ENCODE assay signal across 18 cellular contexts in the genomic region with DNA sequence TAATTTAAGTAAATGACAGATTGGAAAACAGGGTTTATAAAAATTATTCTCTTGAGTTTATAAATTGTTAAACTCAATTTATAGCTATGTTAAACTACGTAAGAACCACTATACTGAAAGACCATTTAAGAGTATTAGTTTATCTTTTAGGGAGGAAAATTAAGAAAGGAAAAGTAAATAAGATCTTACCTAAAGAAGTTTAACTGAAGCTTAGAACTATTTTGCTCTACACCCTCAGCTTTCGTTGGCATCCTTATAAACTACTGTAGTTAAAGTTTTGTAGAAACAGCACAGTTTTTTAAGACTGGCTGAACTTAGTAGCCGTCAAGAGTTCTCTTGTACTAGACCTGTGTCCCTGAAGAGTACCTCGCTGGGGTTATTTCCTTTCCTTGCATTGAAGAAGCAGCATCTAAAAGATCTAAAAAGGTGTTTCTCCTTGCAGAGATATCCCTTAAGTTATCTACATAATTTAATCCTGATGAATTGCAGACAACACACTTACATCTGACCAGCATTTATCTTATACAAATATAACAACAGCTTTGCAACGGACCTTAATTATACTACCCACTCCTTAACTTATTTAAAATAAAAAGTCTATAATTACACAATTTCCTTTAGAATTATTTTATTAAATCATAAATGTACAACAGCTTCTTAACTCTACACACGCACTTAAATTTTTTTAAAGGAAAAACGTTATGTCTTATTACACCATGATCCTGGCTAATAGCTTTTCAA. TPM values are rescaled to one million over a fixed set of nuclear protein-coding genes. Genes with fewer than 3 reads are reported as not detected.
A peak's percentile ranks its signal among the peaks of the same experiment; 100 is the strongest.
DNase-seq lines count a peak whose midpoint lies in the region; ATAC-seq and TF ChIP-seq lines count a peak whose summit lies in the region.
"Had no signal": no experiment of that assay in that cellular context is flagged by ENCODE, and none has a peak within 500 bp of the region (broad histone marks: within the 10 kb centered on the region; RNA-seq: fewer than 3 reads in every experiment).

No MANE protein-coding gene starts in this region.

- no peak overlapping the region for H2BK5ac ChIP-seq in mesendoderm (ENCODE audit: low read length)

- H3K36me3 Mint-ChIP-seq in CD4-positive, alpha-beta memory T cell, result peaks cover 67 to 93% of the 10 kb centered on the region in 2 donors
- H3K36me3 Mint-ChIP-seq in activated T-helper 17 cell treated with anti-CD3 and anti-CD28 coated beads, Interleukin-2, amount 50 U/mL, for 72 hours (ENCODE audit: low read depth), result peaks cover 100% of the 10 kb centered on the region
- peaks cover 24 to 75% (median 61%) of the 10 kb centered on the region in 5 donors for H3K36me3 Mint-ChIP-seq in naive thymus-derived CD4-positive, alpha-beta T cell

- peaks cover 0 to 8% (median 0%) of the 10 kb centered on the region in 8 donors for H3K9me3 Mint-ChIP-seq in CD4-positive, alpha-beta memory T cell
- H3K9me3 Mint-ChIP-seq in activated T-helper 17 cell treated with anti-CD3 and anti-CD28 coated beads, Interleukin-2, amount 50 U/mL, for 72 hours, result no peaks in the 10 kb centered on the region
- H3K9me3 Mint-ChIP-seq in naive thymus-derived CD4-positive, alpha-beta T cell, result peaks cover 0 to 5% (median 0%) of the 10 kb centered on the region in 11 donors

- H3K4me2 ChIP-seq in mesendoderm (ENCODE audit: low read length), result no peak overlapping the region

- no peaks in the 10 kb centered on the region for H3K27me3 ChIP-seq in CD4-positive, alpha-beta memory T cell (ENCODE audit: insufficient read depth, low read length)
- H3K27me3 ChIP-seq in HUES48 (ENCODE audit: control insufficient read depth, insufficient read depth, low read length) (no peaks in the 10 kb centered on the region), body of pancreas (no peaks in the 10 kb centered on the region), mesendoderm (ENCODE audit: insufficient read depth, low read length, poor library complexity) (no peaks in the 10 kb centered on the region)
- H3K27me3 ChIP-seq in naive thymus-derived CD4-positive, alpha-beta T cell (ENCODE audit: control insufficient read depth in 2 of 2, insufficient read depth in 2 of 2, low read length in 2 of 2), result no peaks in the 10 kb centered on the region
- H3K27me3 ChIP-seq: BLaER1, cardiac muscle cell, foreskin keratinocyte, left lung had no signal

- H3K4me3 ChIP-seq in CD4-positive, alpha-beta memory T cell (ENCODE audit: low read length in 2 of 2), result no peak overlapping the region
- H3K4me3 ChIP-seq in HUES48 (ENCODE audit: low read depth, low read length) (no peak overlapping the region), body of pancreas (no peak overlapping the region), mesendoderm (ENCODE audit: low read length) (no peak overlapping the region)
- no peak overlapping the region for H3K4me3 ChIP-seq in naive thymus-derived CD4-positive, alpha-beta T cell (ENCODE audit: low read length)
- H3K4me3 ChIP-seq: BLaER1, cardiac muscle cell, left lung, thoracic aorta had no signal

- POLR2A ChIA-PET in CD4-positive, alpha-beta memory T cell (lab: Charles Lee; ENCODE audit: partially characterized antibody), result interaction anchor here (1.0 to 13.1 kb wide), 13 partner anchors 8 to 100 kb away, joined by 3 to 369 read pairs (median 10); partner anchors contain the start of genes CBX3, HNRNPA2B1 and NFE2L3
- POLR2A ChIA-PET in naive thymus-derived CD4-positive, alpha-beta T cell (lab: Charles Lee), result interaction anchor here (0.6 to 13.1 kb wide), 12 partner anchors 7 to 108 kb away, joined by 3 to 289 read pairs (median 6); partner anchors contain the start of genes CBX3, HNRNPA2B1 and NFE2L3

- no peaks in the 10 kb centered on the region for H3K27me3 Mint-ChIP-seq in CD4-positive, alpha-beta memory T cell
- H3K27me3 Mint-ChIP-seq in activated T-helper 17 cell treated with anti-CD3 and anti-CD28 coated beads, Interleukin-2, amount 50 U/mL, for 72 hours, result no peaks in the 10 kb centered on the region
- no peaks in the 10 kb centered on the region for H3K27me3 Mint-ChIP-seq in naive thymus-derived CD4-positive, alpha-beta T cell

- no peaks in the 10 kb centered on the region for H3K9me3 ChIP-seq in CD4-positive, alpha-beta memory T cell (ENCODE audit: control insufficient read depth in 1 of 2, low read length in 2 of 2)
- no peaks in the 10 kb centered on the region for H3K9me3 ChIP-seq in HUES48 (ENCODE audit: control insufficient read depth, insufficient read depth, low read length)
- H3K9me3 ChIP-seq in naive thymus-derived CD4-positive, alpha-beta T cell (ENCODE audit: control insufficient read depth in 2 of 3, low read length in 3 of 3), result no peaks in the 10 kb centered on the region
- no peaks in the 10 kb centered on the region for H3K9me3 ChIP-seq in body of pancreas
- H3K9me3 ChIP-seq: BLaER1, left lung, thoracic aorta had no signal

- H3K4me3 Mint-ChIP-seq in CD4-positive, alpha-beta memory T cell, result peak overlapping the region in 1 of 8 donors; percentile 81
- peak overlapping the region; percentile 18 for H3K4me3 Mint-ChIP-seq in activated T-helper 17 cell treated with anti-CD3 and anti-CD28 coated beads, Interleukin-2, amount 50 U/mL, for 72 hours
- peak overlapping the region in 6 of 10 donors; percentile 33 to 71 (median 54) for H3K4me3 Mint-ChIP-seq in naive thymus-derived CD4-positive, alpha-beta T cell

- H3K79me2 ChIP-seq in mesendoderm (ENCODE audit: control insufficient read depth, insufficient read depth, low read length), result peaks cover 49% of the 10 kb centered on the region

- no peak for TF ChIP-seq CTCF in body of pancreas (IDR thresholded peaks at IDR 0.05)

- 67 to 70% methylated on average over 7 of the region's 7 CpGs for WGBS in body of pancreas, 2 donors
- 100% methylated on average over 2 of the region's 7 CpGs for WGBS in mesendoderm (ENCODE audit: extremely low coverage, insufficient coverage, low lambda C conversion rate)

- H3K27ac Mint-ChIP-seq in CD4-positive, alpha-beta memory T cell, result peak overlapping the region in 4 of 7 donors; percentile 37 to 99 (median 85)
- H3K27ac Mint-ChIP-seq in activated T-helper 17 cell treated with anti-CD3 and anti-CD28 coated beads, Interleukin-2, amount 50 U/mL, for 72 hours, result peak overlapping the region; percentile 89
- peak overlapping the region in 6 of 9 donors; percentile 37 to 99 (median 69) for H3K27ac Mint-ChIP-seq in naive thymus-derived CD4-positive, alpha-beta T cell

- no peak overlapping the region for H3K18ac ChIP-seq in mesendoderm (ENCODE audit: low read length)

- no peak overlapping the region for H3K27ac ChIP-seq in CD4-positive, alpha-beta memory T cell (ENCODE audit: low read depth, low read length)
- peak overlapping the region; percentile 18 for H3K27ac ChIP-seq in HUES48 (ENCODE audit: low read depth, low read length)
- no peak overlapping the region for H3K27ac ChIP-seq in naive thymus-derived CD4-positive, alpha-beta T cell (ENCODE audit: low read depth, low read length)
- no peak overlapping the region for H3K27ac ChIP-seq in body of pancreas
- H3K27ac ChIP-seq in mesendoderm (ENCODE audit: low read depth, low read length), result no peak overlapping the region
- H3K27ac ChIP-seq: BLaER1, foreskin keratinocyte, left lung, thoracic aorta had no signal

- H3K36me3 ChIP-seq in CD4-positive, alpha-beta memory T cell (ENCODE audit: insufficient read depth, low read length), result peaks cover 72% of the 10 kb centered on the region
- H3K36me3 ChIP-seq in HUES48 (ENCODE audit: control insufficient read depth, insufficient read depth, low read length) (peaks cover 83% of the 10 kb centered on the region), body of pancreas (replicated peaks in 1 of 2; ENCODE audit: insufficient read depth in 1 of 2, low read depth in 2 of 2) (peaks cover 22 to 65% of the 10 kb centered on the region in 2 donors), mesendoderm (ENCODE audit: control insufficient read depth, insufficient read depth, low read length) (peaks cover 26% of the 10 kb centered on the region)
- peaks cover 43 to 74% (median 46%) of the 10 kb centered on the region in 3 experiments for H3K36me3 ChIP-seq in naive thymus-derived CD4-positive, alpha-beta T cell (ENCODE audit: control insufficient read depth in 2 of 3, insufficient read depth in 3 of 3, low read length in 3 of 3)

- H3K9ac ChIP-seq in HUES48 (ENCODE audit: low read depth, low read length) (no peak overlapping the region), mesendoderm (ENCODE audit: low read length) (no peak overlapping the region)
- H3K9ac ChIP-seq: BLaER1 had no signal

- no peaks in the 10 kb centered on the region for H3K79me1 ChIP-seq in mesendoderm (ENCODE audit: low read length)

- intact Hi-C loops in CD4-positive, alpha-beta memory T cell (cut with micrococcal nuclease), result no loop called here
- intact Hi-C loops in naive thymus-derived CD4-positive, alpha-beta T cell (cut with micrococcal nuclease), result loop anchor here in 1 of 2 donors (2.0 kb wide), 1 partner anchor 21 kb away; no protein-coding TSS in a partner anchor
- intact Hi-C loops in body of pancreas (cut with DNase I), result no loop called here

- peaks cover 94% of the 10 kb centered on the region for H3K4me1 ChIP-seq in CD4-positive, alpha-beta memory T cell (ENCODE audit: insufficient read depth, low read length)
- H3K4me1 ChIP-seq in HUES48 (ENCODE audit: control insufficient read depth, insufficient read depth, low read length) (peaks cover 8% of the 10 kb centered on the region; the same call in 1 of the 2 replicates), body of pancreas (peaks cover 83% of the 10 kb centered on the region), mesendoderm (ENCODE audit: control insufficient read depth, low read depth, low read length) (no peaks in the 10 kb centered on the region)
- H3K4me1 ChIP-seq in naive thymus-derived CD4-positive, alpha-beta T cell (ENCODE audit: control insufficient read depth in 2 of 2, insufficient read depth in 2 of 2, low read length in 2 of 2), result peaks cover 48 to 54% of the 10 kb centered on the region in 2 donors

- no peak for TF ChIP-seq POLR2A in body of pancreas (IDR thresholded peaks at IDR 0.05)

- no peak overlapping the region for H2BK15ac ChIP-seq in mesendoderm (replicated peaks; ENCODE audit: low read depth)

- no peak overlapping the region for H3K23ac ChIP-seq in mesendoderm (ENCODE audit: low read length)

- H4K5ac ChIP-seq in mesendoderm (ENCODE audit: low read length), result no peak overlapping the region

- CTCF ChIA-PET in CD4-positive, alpha-beta memory T cell (lab: Charles Lee; ENCODE audit: partially characterized antibody), result interaction anchor here (0.6 to 9.9 kb wide), 13 partner anchors 8 to 178 kb away, joined by 3 to 212 read pairs (median 4); partner anchors contain the start of genes CBX3, HNRNPA2B1 and SNX10
- CTCF ChIA-PET in naive thymus-derived CD4-positive, alpha-beta T cell (lab: Charles Lee), result interaction anchor here (0.6 to 10.0 kb wide), 5 partner anchors 29 to 179 kb away, joined by 3 to 177 read pairs (median 4); no protein-coding TSS in a partner anchor

- H2AK5ac ChIP-seq in mesendoderm (ENCODE audit: low read length), result no peak overlapping the region

- H4K8ac ChIP-seq in mesendoderm (ENCODE audit: low read depth, low read length), result no peak overlapping the region

- no peak for DNase-seq in CD4-positive, alpha-beta memory T cell
- no peak for DNase-seq in naive thymus-derived CD4-positive, alpha-beta T cell
- no peak for DNase-seq in body of pancreas
- DNase-seq in mesendoderm, result no peak
- DNase-seq: activated gamma-delta T cell treated with Interleukin-2 at 50 U/mL for 16 hours, DMS79, foreskin keratinocyte, left lung, NCI-H146, NCI-H345, SHP77 had no signal

- peaks cover 64 to 98% (median 82%) of the 10 kb centered on the region in 4 donors for H3K4me1 Mint-ChIP-seq in CD4-positive, alpha-beta memory T cell
- H3K4me1 Mint-ChIP-seq in activated T-helper 17 cell treated with anti-CD3 and anti-CD28 coated beads, Interleukin-2, amount 50 U/mL, for 72 hours, result peaks cover 80% of the 10 kb centered on the region
- H3K4me1 Mint-ChIP-seq in naive thymus-derived CD4-positive, alpha-beta T cell, result peaks cover 63 to 98% (median 88%) of the 10 kb centered on the region in 7 donors

- ATAC-seq in activated T-helper 17 cell treated with anti-CD3 and anti-CD28 coated beads, Interleukin-2, amount 50 U/mL, for 72 hours (replicated peaks), result no peak
- no peak for ATAC-seq in naive thymus-derived CD4-positive, alpha-beta T cell
- ATAC-seq in body of pancreas (no peak), HG03135 (IDR thresholded peaks at IDR 0.05; ENCODE audit: unreplicated experiment) (no peak), HG03175 (IDR thresholded peaks at IDR 0.05; ENCODE audit: unreplicated experiment) (no peak)
- ATAC-seq: foreskin keratinocyte, left lung had no signal

- H3K56ac ChIP-seq in mesendoderm (ENCODE audit: low read length), result no peak overlapping the region

- no peak overlapping the region for H3K4ac ChIP-seq in mesendoderm (ENCODE audit: low read depth, low read length)

- no peak overlapping the region for H2BK120ac ChIP-seq in mesendoderm (ENCODE audit: low read depth, low read length)

RNA-seq across cellular contexts. Expression of gene HNRNPA2B1, which starts 9.1 kb away (rescaled TPM):
- 100 to 1,000 TPM; 450 to 466 TPM for total RNA-seq in CD4-positive, alpha-beta memory T cell
- 100 to 1,000 TPM; 475 to 700 TPM for polyA plus RNA-seq in CD4-positive, alpha-beta memory T cell
- total RNA-seq in activated T-helper 17 cell treated with anti-CD3 and anti-CD28 coated beads, Interleukin-2, amount 50 U/mL, for 72 hours, result 100 to 1,000 TPM; 491 to 882 TPM
- 100 to 1,000 TPM; 394 to 702 (median 437) TPM for total RNA-seq in naive thymus-derived CD4-positive, alpha-beta T cell
- polyA plus RNA-seq in naive thymus-derived CD4-positive, alpha-beta T cell, result 100 to 1,000 TPM; 612 to 833 TPM
- total RNA-seq in body of pancreas, result 100 to 1,000 TPM; 158 to 306 TPM
- 937 TPM for polyA plus RNA-seq in mesendoderm (2013, experiment 1 of 2)
- polyA plus RNA-seq in mesendoderm (2013, experiment 2 of 2), result 922 TPM

RNA-seq across cellular contexts. Expression of gene CBX3, which starts 10.1 kb away (rescaled TPM):
- total RNA-seq in CD4-positive, alpha-beta memory T cell, result 100 to 1,000 TPM; 160 to 173 TPM
- 100 to 1,000 TPM; 105 to 180 TPM for polyA plus RNA-seq in CD4-positive, alpha-beta memory T cell
- 100 to 1,000 TPM; 179 to 242 TPM for total RNA-seq in activated T-helper 17 cell treated with anti-CD3 and anti-CD28 coated beads, Interleukin-2, amount 50 U/mL, for 72 hours
- 100 to 1,000 TPM; 103 to 214 (median 155) TPM for total RNA-seq in naive thymus-derived CD4-positive, alpha-beta T cell
- polyA plus RNA-seq in naive thymus-derived CD4-positive, alpha-beta T cell, result 100 to 1,000 TPM in 1 of 2 donors, 10 to 100 TPM in 1; 86.9 to 111 TPM
- 10 to 100 TPM; 34.2 to 63.3 TPM for total RNA-seq in body of pancreas
- 207 TPM for polyA plus RNA-seq in mesendoderm (2013, experiment 1 of 2)
- 206 TPM for polyA plus RNA-seq in mesendoderm (2013, experiment 2 of 2)

RNA-seq across cellular contexts. Expression of gene NFE2L3, which starts 39.4 kb away (rescaled TPM):
- 1 to 10 TPM; 7.5 to 7.9 TPM for total RNA-seq in CD4-positive, alpha-beta memory T cell
- polyA plus RNA-seq in CD4-positive, alpha-beta memory T cell, result 1 to 10 TPM; 7.9 to 9.6 TPM
- total RNA-seq in activated T-helper 17 cell treated with anti-CD3 and anti-CD28 coated beads, Interleukin-2, amount 50 U/mL, for 72 hours, result 10 to 100 TPM; 24.1 to 27.6 TPM
- total RNA-seq in naive thymus-derived CD4-positive, alpha-beta T cell, result 10 to 100 TPM in 1 of 5 experiments, 1 to 10 TPM in 4; 1.1 to 49.5 (median 4.5) TPM
- 1 to 10 TPM; 2.6 to 4.8 TPM for polyA plus RNA-seq in naive thymus-derived CD4-positive, alpha-beta T cell
- total RNA-seq in body of pancreas, result 1 to 10 TPM; 4.9 to 6.6 TPM
- polyA plus RNA-seq in mesendoderm (2013, experiment 1 of 2), result 34.7 TPM
- polyA plus RNA-seq in mesendoderm (2013, experiment 2 of 2), result 36.5 TPM
